In the genomic region with DNA sequence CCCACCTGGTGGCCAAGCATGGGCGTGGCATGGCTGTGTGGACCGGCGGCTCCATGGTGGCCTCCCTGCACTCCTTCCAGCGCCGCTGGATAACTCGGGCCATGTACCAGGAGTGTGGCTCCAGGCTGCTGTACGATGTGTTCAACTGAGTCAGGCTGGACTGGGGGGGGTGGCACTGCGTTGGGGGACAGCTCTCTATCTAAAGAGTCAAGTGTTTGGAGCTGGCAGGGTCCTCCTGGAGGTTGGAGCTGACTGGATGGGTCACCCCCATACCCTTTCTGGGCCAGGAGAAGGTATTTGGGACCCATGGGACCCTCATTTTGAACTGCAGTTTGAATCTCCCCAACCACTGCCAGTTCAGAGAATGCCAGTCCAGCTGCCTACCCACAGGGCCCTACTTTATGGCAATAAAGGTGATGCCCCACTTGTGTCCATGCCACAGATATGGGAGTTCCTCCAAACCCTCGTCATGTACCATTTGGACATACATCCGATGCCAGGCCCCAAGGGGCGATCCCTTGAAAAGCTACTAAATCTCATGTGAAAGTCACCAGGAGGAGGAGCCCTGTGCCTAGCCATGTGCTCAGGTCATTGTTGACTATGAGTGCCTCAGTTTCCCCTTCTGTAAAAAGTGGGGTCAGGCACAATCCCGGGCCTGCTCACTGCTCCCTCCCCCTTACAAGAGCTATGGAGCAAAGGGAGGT, we compare ENCODE assay signal across 8 cellular contexts. TPM values are rescaled to one million over a fixed set of nuclear protein-coding genes. Genes with fewer than 3 reads are reported as not detected.
DNase-seq lines count a peak whose midpoint lies in the region; ATAC-seq and TF ChIP-seq lines count a peak whose summit lies in the region.

No MANE protein-coding gene starts in this region.

- DNase-seq in GM10266 (ENCODE audit: extremely low spot score), result peak; percentile 91
- peak; percentile 70 for DNase-seq in T1000 (lab: John Stamatoyannopoulos, UW)
- peak in 2 of 3 donors; percentile 59 to 67 for DNase-seq in effector memory CD4-positive, alpha-beta T cell
- DNase-seq in natural killer cell, result no peak
- DNase-seq in superior temporal gyrus (ENCODE audit: extremely low spot score), result peak; percentile 8
- no peak for DNase-seq in LoVo (ENCODE audit: low spot score)
- no peak for DNase-seq in inferior parietal cortex (ENCODE audit: extremely low spot score)

- peak overlapping the region; percentile 38 to 96 for H3K27ac Mint-ChIP-seq in natural killer cell

- H3K4me1 ChIP-seq in effector memory CD4-positive, alpha-beta T cell (ENCODE audit: control insufficient read depth, insufficient read depth, low read length, poor library complexity, severe bottlenecking), result peaks cover 36% of the 10 kb centered on the region

- peak; percentile 38 for ATAC-seq in HG02798 (IDR thresholded peaks at IDR 0.05; ENCODE audit: poor library complexity, unreplicated experiment)
- ATAC-seq in natural killer cell, result peak; percentile 63 to 75 (median 65)

- H3K9me3 ChIP-seq in effector memory CD4-positive, alpha-beta T cell (ENCODE audit: control insufficient read depth, low read length), result no peaks in the 10 kb centered on the region

- no peak overlapping the region for H3K27ac ChIP-seq in effector memory CD4-positive, alpha-beta T cell (ENCODE audit: insufficient read depth, low read length, poor library complexity, severe bottlenecking)

- H3K4me1 Mint-ChIP-seq in natural killer cell, result peaks cover 24 to 42% of the 10 kb centered on the region in 2 donors

- no peaks in the 10 kb centered on the region for H3K27me3 Mint-ChIP-seq in natural killer cell (ENCODE audit: low read depth in 2 of 2)

- no peaks in the 10 kb centered on the region for H3K9me3 Mint-ChIP-seq in natural killer cell

- H3K4me3 Mint-ChIP-seq in natural killer cell, result peak overlapping the region; percentile 84

- H3K36me3 Mint-ChIP-seq in natural killer cell, result no peaks in the 10 kb centered on the region

- intact Hi-C loops in natural killer cell (cut with micrococcal nuclease), result loop anchor here (1.0 kb wide), 1 partner anchor 211 kb away; no protein-coding TSS in a partner anchor

- peak overlapping the region; percentile 68 for H3K4me3 ChIP-seq in effector memory CD4-positive, alpha-beta T cell (ENCODE audit: insufficient read depth, low read depth, low read length, poor library complexity, severe bottlenecking)

- TF ChIP-seq CTCF in GM10266 (IDR thresholded peaks at IDR 0.05; ENCODE audit: control insufficient read depth, insufficient read depth, low read depth, missing control alignments) (peak; percentile 99), natural killer cell (IDR thresholded peaks at IDR 0.05) (peak; percentile 90)

- H3K27me3 ChIP-seq in effector memory CD4-positive, alpha-beta T cell (replicated peaks; ENCODE audit: control insufficient read depth, insufficient read depth, low read length, poor library complexity, severe bottlenecking), result no peaks in the 10 kb centered on the region

- H3K36me3 ChIP-seq in effector memory CD4-positive, alpha-beta T cell (ENCODE audit: control insufficient read depth, insufficient read depth, low read length), result no peaks in the 10 kb centered on the region

RNA-seq across cellular contexts. Expression of gene ACTL10, which starts 1.5 kb away (rescaled TPM):
- 1 to 10 TPM in 2 of 3 donors, under 1 TPM in 1; 0.80 to 2.2 (median 1.1) TPM for total RNA-seq in natural killer cell

RNA-seq across cellular contexts. Expression of gene NECAB3, which starts 6.0 kb away (rescaled TPM):
- 10 to 100 TPM in 2 of 3 donors, 1 to 10 TPM in 1; 9.7 to 18.1 (median 13.4) TPM for total RNA-seq in natural killer cell

RNA-seq across cellular contexts. Expression of gene C20orf144, which starts 6.1 kb away (rescaled TPM):
- total RNA-seq in natural killer cell, result under 1 TPM; 0.25 to 0.41 (median 0.33) TPM

RNA-seq across cellular contexts. Expression of gene E2F1, which starts 17.9 kb away (rescaled TPM):
- total RNA-seq in natural killer cell, result 1 to 10 TPM; 4.6 to 5.6 (median 4.7) TPM

RNA-seq across cellular contexts. Expression of gene PXMP4, which starts 51.9 kb away (rescaled TPM):
- total RNA-seq in natural killer cell, result 1 to 10 TPM; 4.7 to 6.6 (median 6.2) TPM

Comparison
In these comparisons a context has a peak if more than half of its experiments do, and no peak if none do; other contexts are left out.
1. DNase-seq: peak in GM10266 (single experiment), T1000 (single experiment), effector memory CD4-positive, alpha-beta T cell (2 of 3) and superior temporal gyrus (single experiment); none in natural killer cell (single experiment), LoVo (single experiment) and inferior parietal cortex (single experiment).